Comparison of ENCODE assay signal across 3 cellular contexts in the genomic region with DNA sequence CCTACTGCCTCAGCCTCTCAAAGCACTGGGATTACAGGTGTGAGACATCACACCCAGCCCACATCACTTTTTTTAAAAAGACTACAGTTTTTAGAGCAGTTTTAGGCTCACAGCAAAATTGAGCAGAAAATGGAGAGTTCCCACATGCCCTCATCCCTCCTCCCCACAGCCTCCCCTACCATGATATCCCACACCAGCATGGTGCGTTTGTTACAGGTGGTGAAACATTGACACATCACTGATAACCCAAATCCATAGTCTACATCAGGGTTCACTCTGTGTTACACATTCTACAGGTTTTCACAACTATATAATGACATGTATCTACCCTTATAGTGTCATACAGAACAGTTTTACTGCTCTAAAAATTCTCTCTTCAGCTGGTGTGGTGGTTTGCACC.
"Had no signal": no experiment of that assay in that cellular context is flagged by ENCODE, and none has a peak within 500 bp of the region (broad histone marks: within the 10 kb centered on the region; RNA-seq: fewer than 3 reads in every experiment).

No MANE protein-coding gene starts in this region.

- H3K4me3 ChIP-seq: GM12878 had no signal

- DNase-seq: GDM1, GF-D8 had no signal

- ATAC-seq: GM12878 had no signal
